ENCODE assay signal across 21 cellular contexts in the genomic region with DNA sequence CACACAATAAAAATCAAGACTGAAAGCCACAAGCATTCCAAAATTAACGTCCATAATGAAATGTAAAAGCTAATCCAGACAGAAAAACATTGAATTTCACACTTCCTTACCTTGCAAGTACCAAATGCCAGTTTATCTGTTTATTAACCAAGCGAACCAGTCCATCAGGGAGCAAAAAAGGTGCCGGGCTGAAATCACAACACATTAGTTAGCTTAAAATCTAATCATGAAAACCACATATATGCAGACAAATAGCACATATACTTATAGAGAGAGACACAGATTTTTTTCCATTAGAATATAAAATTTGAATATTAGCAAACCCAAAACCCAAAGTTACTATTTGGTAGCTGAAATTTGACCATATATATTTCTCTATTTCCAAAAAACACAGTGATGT. TPM values are rescaled to one million over a fixed set of nuclear protein-coding genes. Genes with fewer than 3 reads are reported as not detected.
DNase-seq lines count a peak whose midpoint lies in the region; ATAC-seq, FAIRE-seq and TF ChIP-seq lines count a peak whose summit lies in the region.
"Had no signal": no experiment of that assay in that cellular context is flagged by ENCODE, and none has a peak within 500 bp of the region (broad histone marks: within the 10 kb centered on the region; RNA-seq: fewer than 3 reads in every experiment).

No MANE protein-coding gene starts in this region.

- no peak overlapping the region for H2AFZ ChIP-seq in HepG2 (ENCODE audit: low read length)
- H2AFZ ChIP-seq: GM23248 had no signal

- no peak for TF ChIP-seq POLR2A in HepG2 (IDR thresholded peaks at IDR 0.05; ENCODE audit: insufficient read depth in 1 of 2, low read depth in 2 of 2, low read length in 2 of 2)
- TF ChIP-seq POLR2A in right lobe of liver (IDR thresholded peaks at IDR 0.05) = no peak

- no peaks in the 10 kb centered on the region for H3K9me3 Mint-ChIP-seq in activated T-helper 17 cell treated with anti-CD3 and anti-CD28 coated beads, Interleukin-2, amount 50 U/mL, for 72 hours
- no peaks in the 10 kb centered on the region for H3K9me3 Mint-ChIP-seq in osteocyte (ENCODE audit: unreplicated experiment)
- no peaks in the 10 kb centered on the region for H3K9me3 Mint-ChIP-seq in activated naive CD8-positive, alpha-beta T cell treated with anti-CD3 and anti-CD28 coated beads, Interleukin-2, amount 50 U/mL, for 24 hours
- H3K9me3 Mint-ChIP-seq: CD8-positive, alpha-beta T cell had no signal

- no peak for TF ChIP-seq EP300 in HepG2 (IDR thresholded peaks at IDR 0.05; ENCODE audit: low read depth in 2 of 2, low read length in 2 of 2)
- TF ChIP-seq EP300 in HepG2 (CRISPR knock-in tag; IDR thresholded peaks at IDR 0.05; ENCODE audit: borderline replicate concordance) = no peak

- POLR2A ChIA-PET in HepG2 (lab: Yijun Ruan, JAX) = no interaction called here

- H3K27ac Mint-ChIP-seq in activated T-helper 17 cell treated with anti-CD3 and anti-CD28 coated beads, Interleukin-2, amount 50 U/mL, for 72 hours = peak overlapping the region; percentile 43
- peak overlapping the region; percentile 62 for H3K27ac Mint-ChIP-seq in osteocyte (ENCODE audit: unreplicated experiment)
- no peak overlapping the region for H3K27ac Mint-ChIP-seq in activated naive CD8-positive, alpha-beta T cell treated with anti-CD3 and anti-CD28 coated beads, Interleukin-2, amount 50 U/mL, for 24 hours
- H3K27ac Mint-ChIP-seq: B cell; CD8-positive, alpha-beta T cell had no signal

- intact Hi-C loops in HepG2 (cut with micrococcal nuclease; ENCODE audit: unreplicated experiment) = no loop called here
- intact Hi-C loops in right lobe of liver (cut with DNase I) = no loop called here

- no peak for ATAC-seq in HepG2
- ATAC-seq in right lobe of liver = no peak
- no peak for ATAC-seq in activated T-helper 17 cell treated with anti-CD3 and anti-CD28 coated beads, Interleukin-2, amount 50 U/mL, for 72 hours (replicated peaks)
- ATAC-seq in activated naive CD8-positive, alpha-beta T cell treated with anti-CD3 and anti-CD28 coated beads, Interleukin-2, amount 50 U/mL, for 24 hours = no peak
- ATAC-seq: CD8-positive, alpha-beta T cell; GM12878 had no signal

- no peaks in the 10 kb centered on the region for H3K9me3 ChIP-seq in HepG2 (ENCODE audit: low read length)
- no peaks in the 10 kb centered on the region for H3K9me3 ChIP-seq in right lobe of liver
- H3K9me3 ChIP-seq: BLaER1 treated with 17β-estradiol and CSF1 and Interleukin-3, amounts not matched to agents 10 nM and 100 nM; HAP-1 had no signal

- H3K36me3 ChIP-seq in HepG2 (replicated peaks in 1 of 2; ENCODE audit: control insufficient read depth in 1 of 2, insufficient read depth in 2 of 2, low read length in 2 of 2) = peaks cover 5 to 23% of the 10 kb centered on the region in 2 experiments
- peaks cover 0 to 14% (median 2%) of the 10 kb centered on the region in 4 donors for H3K36me3 ChIP-seq in right lobe of liver

- WGBS in HepG2 (ENCODE audit: low lambda C conversion rate) = 91% methylated on average over 3 of the region's 3 CpGs
- 88% methylated on average over 3 of the region's 3 CpGs for WGBS in right lobe of liver (ENCODE audit: insufficient coverage, low coverage, low lambda C conversion rate, missing lambda C conversion rate)

- no peak overlapping the region for H3K9ac ChIP-seq in HepG2 (ENCODE audit: insufficient read depth, low read depth, low read length)
- H3K9ac ChIP-seq: BLaER1 treated with 17β-estradiol and CSF1 and Interleukin-3, amounts not matched to agents 10 nM and 100 nM; GM23248 had no signal

- in situ Hi-C loops in HepG2 (cut with HindIII; ENCODE audit: extremely low pct_ligation_motif_present, low pct_unique_long_range_greater_than_20kb) = no loop called here

- no peak overlapping the region for H3K4me3 Mint-ChIP-seq in activated T-helper 17 cell treated with anti-CD3 and anti-CD28 coated beads, Interleukin-2, amount 50 U/mL, for 72 hours
- no peak overlapping the region for H3K4me3 Mint-ChIP-seq in osteocyte (ENCODE audit: unreplicated experiment)
- no peak overlapping the region for H3K4me3 Mint-ChIP-seq in activated naive CD8-positive, alpha-beta T cell treated with anti-CD3 and anti-CD28 coated beads, Interleukin-2, amount 50 U/mL, for 24 hours
- H3K4me3 Mint-ChIP-seq: B cell; CD8-positive, alpha-beta T cell had no signal

- no peak for FAIRE-seq in HepG2 (lab: Jason Lieb, UNC)
- FAIRE-seq: GM12878, GM19239 had no signal

- H4K20me1 ChIP-seq in HepG2 (ENCODE audit: insufficient read depth, low read length) = no peaks in the 10 kb centered on the region

- no peak for TF ChIP-seq RAD21 in HepG2 (CRISPR knock-in tag; IDR thresholded peaks at IDR 0.05)

- TF ChIP-seq CTCF in HepG2 (CRISPR knock-in tag; IDR thresholded peaks at IDR 0.05) = no peak
- TF ChIP-seq CTCF in right lobe of liver (IDR thresholded peaks at IDR 0.05) = no peak
- no peak for TF ChIP-seq CTCF in osteocyte (IDR thresholded peaks at IDR 0.05)
- TF ChIP-seq CTCF in foreskin fibroblast (IDR thresholded peaks at IDR 0.05; ENCODE audit: low read depth, low read length) = no peak

- peaks cover 71% of the 10 kb centered on the region for H3K36me3 Mint-ChIP-seq in activated T-helper 17 cell treated with anti-CD3 and anti-CD28 coated beads, Interleukin-2, amount 50 U/mL, for 72 hours (ENCODE audit: low read depth)
- H3K36me3 Mint-ChIP-seq in osteocyte (ENCODE audit: unreplicated experiment) = peaks cover 10% of the 10 kb centered on the region
- H3K36me3 Mint-ChIP-seq in activated naive CD8-positive, alpha-beta T cell treated with anti-CD3 and anti-CD28 coated beads, Interleukin-2, amount 50 U/mL, for 24 hours (ENCODE audit: low read depth) = peaks cover 14% of the 10 kb centered on the region

- peaks cover 26% of the 10 kb centered on the region for H3K79me2 ChIP-seq in HepG2 (ENCODE audit: insufficient read depth, low read length)

- DNase-seq in HepG2 (ENCODE audit: low spot score) = no peak
- no peak for DNase-seq in right lobe of liver
- no peak for DNase-seq in epithelial cell of prostate (ENCODE audit: low read depth, low spot score)
- DNase-seq in osteocyte (ENCODE audit: extremely low spot score, unreplicated experiment) = no peak
- no peak for DNase-seq in activated naive CD8-positive, alpha-beta T cell treated with anti-CD3 and anti-CD28 coated beads, Interleukin-2, amount 50 U/mL, for 24 hours
- no peak for DNase-seq in kidney tubule cell (ENCODE audit: low spot score)
- no peak for DNase-seq in foreskin fibroblast
- DNase-seq: 8988T; CD8-positive, alpha-beta T cell; COR-L47; DMS 273 treated with DMSO at 0.1 percent for 48 hours; DMS53; DND-41; EL had no signal

- no TSS peak for BruUV-seq in HepG2 (replicated peaks; lab: Mats Ljungman, UMichigan)

- H3K4me1 Mint-ChIP-seq in activated T-helper 17 cell treated with anti-CD3 and anti-CD28 coated beads, Interleukin-2, amount 50 U/mL, for 72 hours = peaks cover 6% of the 10 kb centered on the region
- peaks cover 7% of the 10 kb centered on the region for H3K4me1 Mint-ChIP-seq in osteocyte (ENCODE audit: unreplicated experiment)
- peaks cover 8% of the 10 kb centered on the region for H3K4me1 Mint-ChIP-seq in activated naive CD8-positive, alpha-beta T cell treated with anti-CD3 and anti-CD28 coated beads, Interleukin-2, amount 50 U/mL, for 24 hours

- no peaks in the 10 kb centered on the region for H3K27me3 Mint-ChIP-seq in activated T-helper 17 cell treated with anti-CD3 and anti-CD28 coated beads, Interleukin-2, amount 50 U/mL, for 72 hours
- no peaks in the 10 kb centered on the region for H3K27me3 Mint-ChIP-seq in osteocyte (ENCODE audit: unreplicated experiment)
- H3K27me3 Mint-ChIP-seq in activated naive CD8-positive, alpha-beta T cell treated with anti-CD3 and anti-CD28 coated beads, Interleukin-2, amount 50 U/mL, for 24 hours = no peaks in the 10 kb centered on the region
- H3K27me3 Mint-ChIP-seq: B cell had no signal

- H3K4me2 ChIP-seq in HepG2 (ENCODE audit: low read depth, low read length) = no peak overlapping the region
- H3K4me2 ChIP-seq: BLaER1 treated with 17β-estradiol and CSF1 and Interleukin-3, amounts not matched to agents 10 nM and 100 nM had no signal

- H3K27ac ChIP-seq in HepG2 (ENCODE audit: extremely low read length, insufficient read depth, low read length) (no peak overlapping the region), right lobe of liver (no peak overlapping the region), epithelial cell of prostate (peak overlapping the region; percentile 57)
- H3K27ac ChIP-seq: BLaER1 treated with 17β-estradiol and CSF1 and Interleukin-3, amounts not matched to agents 10 nM and 100 nM; GM23248 had no signal

- H3K4me1 ChIP-seq in HepG2 (ENCODE audit: insufficient read depth, low read length) (peaks cover 17% of the 10 kb centered on the region), right lobe of liver (no peaks in the 10 kb centered on the region)
- H3K4me1 ChIP-seq: HAP-1 had no signal

- no peak overlapping the region for H3K4me3 ChIP-seq in HepG2 (replicated peaks in 1 of 3; ENCODE audit: insufficient read depth in 1 of 3, low read depth in 2 of 3, low read length in 3 of 3)
- H3K4me3 ChIP-seq in right lobe of liver = no peak overlapping the region
- H3K4me3 ChIP-seq in foreskin fibroblast (ENCODE audit: low read depth in 1 of 2, low read length in 2 of 2) = no peak overlapping the region
- H3K4me3 ChIP-seq: BLaER1 treated with 17β-estradiol and CSF1 and Interleukin-3, amounts not matched to agents 10 nM and 100 nM; GM12878; GM23248; HAP-1 had no signal

- H3K27me3 ChIP-seq in HepG2 (ENCODE audit: control insufficient read depth in 1 of 2, insufficient read depth in 2 of 2, low read length in 2 of 2) (no peaks in the 10 kb centered on the region), right lobe of liver (no peaks in the 10 kb centered on the region)
- H3K27me3 ChIP-seq: BLaER1 treated with 17β-estradiol and CSF1 and Interleukin-3, amounts not matched to agents 10 nM and 100 nM had no signal

- CTCF ChIA-PET in HepG2 (lab: Yijun Ruan, JAX; ENCODE audit: low intra/inter-chr PET ratio, low total read pairs) = no interaction called here

RNA-seq across cellular contexts. Expression of a gene that starts 7.2 kb away (rescaled TPM):
- total RNA-seq in HepG2 (2016; rRNA removed; fragmentation: Illumina TruSeq; extraction: Trizol) = 58.7 and 61.4 TPM in 2 replicates
- total RNA-seq in HepG2 (2016; cell fraction: cytosol; rRNA removed; fragmentation: Illumina TruSeq; extraction: Trizol; ENCODE audit: low read depth) = 52.9 and 59.9 TPM in 2 replicates
- total RNA-seq in HepG2 (2016; cell fraction: insoluble cytoplasmic fraction; rRNA removed; fragmentation: Illumina TruSeq; extraction: Trizol) = 56.3 and 56.6 TPM in 2 replicates
- 27.5 and 33.9 TPM in 2 replicates for total RNA-seq in HepG2 (2016; cell fraction: membrane; rRNA removed; fragmentation: Illumina TruSeq; extraction: Trizol)
- 75.6 and 80.4 TPM in 2 replicates for total RNA-seq in HepG2 (2016; cell fraction: nucleus; rRNA removed; fragmentation: Illumina TruSeq; extraction: Trizol)
- 28.8 and 33.6 TPM in 2 replicates for polyA plus RNA-seq in HepG2 (2011; rRNA removed)
- polyA plus RNA-seq in HepG2 (2011; cell fraction: cytosol; rRNA removed) = 29.5 and 30.7 TPM in 2 replicates
- polyA plus RNA-seq in HepG2 (2011; cell fraction: nucleus; rRNA removed) = 23.2 and 23.7 TPM in 2 replicates
- polyA plus RNA-seq in HepG2 (2012) = 26.5 and 30.9 TPM in 2 replicates
- 14.7 and 16.9 TPM in 2 replicates for polyA plus RNA-seq in HepG2 (2016; cell fraction: cytosol; fragmentation: Illumina TruSeq; extraction: Trizol; ENCODE audit: low read depth)
- polyA plus RNA-seq in HepG2 (2016; cell fraction: insoluble cytoplasmic fraction; fragmentation: Illumina TruSeq; extraction: Trizol; ENCODE audit: low read depth) = 27.5 and 27.7 TPM in 2 replicates
- polyA plus RNA-seq in HepG2 (2016; cell fraction: membrane; fragmentation: Illumina TruSeq; extraction: Trizol; ENCODE audit: low read depth) = 5.6 and 6.1 TPM in 2 replicates
- polyA plus RNA-seq in HepG2 (2016; cell fraction: nucleus; fragmentation: Illumina TruSeq; extraction: Trizol; ENCODE audit: insufficient read depth, low read depth) = 39.1 and 42.0 TPM in 2 replicates
- polyA minus RNA-seq in HepG2 (2011; rRNA and poly(A)+ RNA removed; ENCODE audit: low replicate concordance) = 55.2 and 126 TPM in 2 replicates
- polyA minus RNA-seq in HepG2 (2011; cell fraction: cytosol; rRNA and poly(A)+ RNA removed) = 57.6 and 62.9 TPM in 2 replicates
- 102 and 117 TPM in 2 replicates for polyA minus RNA-seq in HepG2 (2011; cell fraction: nucleus; rRNA and poly(A)+ RNA removed)
- 10 to 100 TPM; 16.1 to 21.8 (median 18.5) TPM for total RNA-seq in right lobe of liver
- total RNA-seq in activated T-helper 17 cell treated with anti-CD3 and anti-CD28 coated beads, Interleukin-2, amount 50 U/mL, for 72 hours = 10 to 100 TPM; 36.3 to 39.5 TPM
- 43.6 and 48.8 TPM in 2 replicates for total RNA-seq in osteocyte

RNA-seq across cellular contexts. Expression of a gene that starts 37.7 kb away (rescaled TPM):
- 130 and 254 TPM in 2 replicates for total RNA-seq in HepG2 (2016; rRNA removed; fragmentation: Illumina TruSeq; extraction: Trizol)
- 20.7 and 26.0 TPM in 2 replicates for total RNA-seq in HepG2 (2016; cell fraction: cytosol; rRNA removed; fragmentation: Illumina TruSeq; extraction: Trizol; ENCODE audit: low read depth)
- total RNA-seq in HepG2 (2016; cell fraction: insoluble cytoplasmic fraction; rRNA removed; fragmentation: Illumina TruSeq; extraction: Trizol) = 128 and 254 TPM in 2 replicates
- total RNA-seq in HepG2 (2016; cell fraction: membrane; rRNA removed; fragmentation: Illumina TruSeq; extraction: Trizol) = 42.3 and 49.4 TPM in 2 replicates
- 114 and 115 TPM in 2 replicates for total RNA-seq in HepG2 (2016; cell fraction: nucleus; rRNA removed; fragmentation: Illumina TruSeq; extraction: Trizol)
- polyA plus RNA-seq in HepG2 (2011; rRNA removed) = 60.9 and 81.6 TPM in 2 replicates
- 36.8 and 56.4 TPM in 2 replicates for polyA plus RNA-seq in HepG2 (2011; cell fraction: cytosol; rRNA removed)
- polyA plus RNA-seq in HepG2 (2011; cell fraction: nucleus; rRNA removed) = 33.2 and 43.2 TPM in 2 replicates
- polyA plus RNA-seq in HepG2 (2012) = 87.2 and 121 TPM in 2 replicates
- 17.5 and 20.7 TPM in 2 replicates for polyA plus RNA-seq in HepG2 (2016; cell fraction: cytosol; fragmentation: Illumina TruSeq; extraction: Trizol; ENCODE audit: low read depth)
- polyA plus RNA-seq in HepG2 (2016; cell fraction: insoluble cytoplasmic fraction; fragmentation: Illumina TruSeq; extraction: Trizol; ENCODE audit: low read depth) = 266 and 281 TPM in 2 replicates
- 28.6 and 36.5 TPM in 2 replicates for polyA plus RNA-seq in HepG2 (2016; cell fraction: membrane; fragmentation: Illumina TruSeq; extraction: Trizol; ENCODE audit: low read depth)
- 120 and 122 TPM in 2 replicates for polyA plus RNA-seq in HepG2 (2016; cell fraction: nucleus; fragmentation: Illumina TruSeq; extraction: Trizol; ENCODE audit: insufficient read depth, low read depth)
- polyA minus RNA-seq in HepG2 (2011; rRNA and poly(A)+ RNA removed; ENCODE audit: low replicate concordance) = 15.7 and 27.0 TPM in 2 replicates
- 54.9 and 60.7 TPM in 2 replicates for polyA minus RNA-seq in HepG2 (2011; cell fraction: cytosol; rRNA and poly(A)+ RNA removed)
- polyA minus RNA-seq in HepG2 (2011; cell fraction: nucleus; rRNA and poly(A)+ RNA removed) = 109 and 119 TPM in 2 replicates
- 10 to 100 TPM; 29.7 to 43.5 (median 37.6) TPM for total RNA-seq in right lobe of liver
- total RNA-seq in activated T-helper 17 cell treated with anti-CD3 and anti-CD28 coated beads, Interleukin-2, amount 50 U/mL, for 72 hours = 10 to 100 TPM; 41.1 to 95.2 TPM
- 85.6 and 90.7 TPM in 2 replicates for total RNA-seq in osteocyte
